Comparison of ENCODE assay signal across 6 cellular contexts in the genomic region with DNA sequence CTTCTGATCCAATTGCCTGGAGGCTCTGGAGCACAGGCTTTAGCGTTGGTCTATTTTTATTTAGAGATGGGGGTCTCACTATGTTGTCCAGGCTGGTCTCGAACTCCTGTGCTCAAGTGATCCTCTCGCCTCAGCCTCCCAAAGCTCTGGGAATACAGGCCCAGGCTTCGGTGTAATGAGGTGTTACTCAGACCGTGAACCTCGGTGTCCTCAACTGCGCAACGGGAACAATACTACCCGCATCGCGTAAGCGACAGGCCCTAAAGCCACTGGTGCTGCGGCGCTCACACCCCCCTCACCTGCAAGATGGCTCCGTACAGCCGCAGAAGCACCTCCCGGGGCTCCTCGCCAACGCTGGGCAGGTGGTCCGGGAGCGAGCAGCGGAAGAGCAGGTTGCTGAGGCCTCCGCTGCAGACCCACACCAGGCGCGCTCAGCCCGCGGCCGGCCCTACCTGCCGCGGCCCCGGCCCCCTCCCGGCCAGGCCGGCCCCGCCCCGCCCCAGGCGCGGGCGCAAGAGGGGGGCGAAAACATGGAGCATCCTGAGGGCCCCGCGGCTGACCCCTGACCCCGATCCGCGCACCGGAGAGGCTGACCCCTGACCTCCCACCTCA. TPM values are rescaled to one million over a fixed set of nuclear protein-coding genes. Genes with fewer than 3 reads are reported as not detected.
A peak's percentile ranks its signal among the peaks of the same experiment; 100 is the strongest.
DNase-seq lines count a peak whose midpoint lies in the region; ATAC-seq and TF ChIP-seq lines count a peak whose summit lies in the region.

No MANE protein-coding gene starts in this region.

- H3K4me3 Mint-ChIP-seq in stimulated activated effector memory CD8-positive, alpha-beta T cell treated with anti-CD3 and anti-CD28 coated beads, Interleukin-12 subunit alpha, Interleukin-12 subunit beta, amount 100 ng/mL, for 72 hours, result peak overlapping the region; percentile 92

- DNase-seq in DMS 273 (lab: John Stamatoyannopoulos, UW; ENCODE audit: unreplicated experiment), result peak; percentile 66
- no peak for DNase-seq in DMS 273 treated with DMSO at 0.1 percent for 48 hours (lab: John Stamatoyannopoulos, UW)
- DNase-seq in SK-N-SH, result no peak
- DNase-seq in fibroblast of peridontal ligament (ENCODE audit: extremely low read depth), result peak; percentile 11
- DNase-seq in stimulated activated effector memory CD8-positive, alpha-beta T cell treated with anti-CD3 and anti-CD28 coated beads, Interleukin-12 subunit alpha, Interleukin-12 subunit beta, amount 100 ng/mL, for 72 hours (ENCODE audit: low spot score in 2 of 2), result no peak
- no peak for DNase-seq in midbrain (lab: John Stamatoyannopoulos, UW)

- peaks cover 0 to 24% of the 10 kb centered on the region in 2 experiments for H3K36me3 ChIP-seq in SK-N-SH (replicated peaks in 1 of 2; ENCODE audit: control insufficient read depth in 1 of 2, insufficient read depth in 2 of 2, low read length in 1 of 2)

- CTCF ChIA-PET in SK-N-SH (lab: Yijun Ruan, JAX), result interaction anchor here (1.0 to 9.0 kb wide), 5 partner anchors 9 to 57 kb away, joined by 3 to 73 read pairs (median 6); a partner anchor contains a TSS

- no peaks in the 10 kb centered on the region for H3K9me3 Mint-ChIP-seq in stimulated activated effector memory CD8-positive, alpha-beta T cell treated with anti-CD3 and anti-CD28 coated beads, Interleukin-12 subunit alpha, Interleukin-12 subunit beta, amount 100 ng/mL, for 72 hours

- H3K4me2 ChIP-seq in SK-N-SH, result peak overlapping the region; percentile 90

- TF ChIP-seq CTCF in SK-N-SH (IDR thresholded peaks at IDR 0.05), result no peak

- no peaks in the 10 kb centered on the region for H3K9me3 ChIP-seq in SK-N-SH

- peaks cover 24% of the 10 kb centered on the region; the same call in 1 of the 2 replicates for H3K79me2 ChIP-seq in SK-N-SH (ENCODE audit: insufficient read depth)

- H4K20me1 ChIP-seq in SK-N-SH (ENCODE audit: insufficient read depth), result no peaks in the 10 kb centered on the region

- POLR2A ChIA-PET in SK-N-SH (lab: Yijun Ruan, JAX), result interaction anchor here (0.5 to 2.3 kb wide), 6 partner anchors 10 to 110 kb away, joined by 3 to 10 read pairs (median 4); a partner anchor contains a TSS

- peaks cover 36% of the 10 kb centered on the region for H3K4me1 Mint-ChIP-seq in stimulated activated effector memory CD8-positive, alpha-beta T cell treated with anti-CD3 and anti-CD28 coated beads, Interleukin-12 subunit alpha, Interleukin-12 subunit beta, amount 100 ng/mL, for 72 hours

- H3K27ac ChIP-seq in SK-N-SH (ENCODE audit: low read depth in 2 of 2, low read length in 1 of 2), result peak overlapping the region; percentile 83 to 96; a peak in 3 of 4 replicates

- H3K4me3 ChIP-seq in SK-N-SH (ENCODE audit: low read depth in 2 of 2, low read length in 1 of 2), result peak overlapping the region; percentile 89 to 94

- H3F3A ChIP-seq in SK-N-SH (replicated peaks; ENCODE audit: insufficient read depth), result no peaks in the 10 kb centered on the region

- peak overlapping the region; percentile 84; the same call in 1 of the 2 replicates for H2AFZ ChIP-seq in SK-N-SH (ENCODE audit: low read depth)

- no peak for TF ChIP-seq EP300 in SK-N-SH (IDR thresholded peaks at IDR 0.05; ENCODE audit: borderline replicate concordance in 1 of 2, low read depth in 1 of 2, low read length in 1 of 2)

- no peak for TF ChIP-seq RAD21 in SK-N-SH (IDR thresholded peaks at IDR 0.05; ENCODE audit: low read length)

- H3K4me1 ChIP-seq in SK-N-SH (ENCODE audit: control insufficient read depth in 1 of 2, insufficient read depth in 2 of 2, low read depth in 1 of 2, low read length in 1 of 2), result peaks cover 0 to 14% of the 10 kb centered on the region in 2 experiments; a peak in 1 of 4 replicates

- no peaks in the 10 kb centered on the region for H3K9me2 ChIP-seq in SK-N-SH

- peak overlapping the region; percentile 96 for H3K27ac Mint-ChIP-seq in stimulated activated effector memory CD8-positive, alpha-beta T cell treated with anti-CD3 and anti-CD28 coated beads, Interleukin-12 subunit alpha, Interleukin-12 subunit beta, amount 100 ng/mL, for 72 hours

- WGBS in SK-N-SH (ENCODE audit: low lambda C conversion rate), result 25% methylated on average over 8 of the region's 45 CpGs

- H3K36me3 Mint-ChIP-seq in stimulated activated effector memory CD8-positive, alpha-beta T cell treated with anti-CD3 and anti-CD28 coated beads, Interleukin-12 subunit alpha, Interleukin-12 subunit beta, amount 100 ng/mL, for 72 hours, result peaks cover 30% of the 10 kb centered on the region

- peak; percentile 1 for ATAC-seq in stimulated activated effector memory CD8-positive, alpha-beta T cell treated with anti-CD3 and anti-CD28 coated beads, Interleukin-12 subunit alpha, Interleukin-12 subunit beta, amount 100 ng/mL, for 72 hours

- H3K27me3 ChIP-seq in SK-N-SH (ENCODE audit: insufficient read depth), result no peaks in the 10 kb centered on the region

- peak overlapping the region; percentile 96 for H3K9ac ChIP-seq in SK-N-SH

TF ChIP-seq in SK-N-SH, 30 proteins besides CTCF, POLR2A, EP300 and RAD21:
- TF ChIP-seq CHD2 (IDR thresholded peaks at IDR 0.05; ENCODE audit: low read length, partially characterized antibody) (peak; percentile 2), FOSL2 (IDR thresholded peaks at IDR 0.05; ENCODE audit: borderline replicate concordance, low read depth) (no peak)
- TF ChIP-seq, protein P1, sequence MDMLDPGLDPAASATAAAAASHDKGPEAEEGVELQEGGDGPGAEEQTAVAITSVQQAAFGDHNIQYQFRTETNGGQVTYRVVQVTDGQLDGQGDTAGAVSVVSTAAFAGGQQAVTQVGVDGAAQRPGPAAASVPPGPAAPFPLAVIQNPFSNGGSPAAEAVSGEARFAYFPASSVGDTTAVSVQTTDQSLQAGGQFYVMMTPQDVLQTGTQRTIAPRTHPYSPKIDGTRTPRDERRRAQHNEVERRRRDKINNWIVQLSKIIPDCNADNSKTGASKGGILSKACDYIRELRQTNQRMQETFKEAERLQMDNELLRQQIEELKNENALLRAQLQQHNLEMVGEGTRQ (IDR thresholded peaks at IDR 0.05; ENCODE audit: borderline replicate concordance, low read depth, low read length), result no peak

RNA-seq across cellular contexts. Expression of a gene that starts 0.6 kb away (rescaled TPM):
- polyA plus RNA-seq in SK-N-SH (2012; rRNA removed), result 39.6 and 57.4 TPM in 2 replicates
- polyA plus RNA-seq in SK-N-SH (2012; cell fraction: cytosol; rRNA removed), result 10.7 and 14.1 TPM in 2 replicates
- 329 and 374 TPM in 2 replicates for polyA plus RNA-seq in SK-N-SH (2012; cell fraction: nucleus; rRNA removed)

RNA-seq across cellular contexts. Expression of a gene that starts 3.8 kb away (rescaled TPM):
- 33.2 and 40.4 TPM in 2 replicates for polyA plus RNA-seq in SK-N-SH (2012; rRNA removed)
- polyA plus RNA-seq in SK-N-SH (2012; cell fraction: cytosol; rRNA removed), result 5.1 and 6.8 TPM in 2 replicates
- 298 and 342 TPM in 2 replicates for polyA plus RNA-seq in SK-N-SH (2012; cell fraction: nucleus; rRNA removed)

RNA-seq across cellular contexts. Expression of a gene that starts 18.5 kb away (rescaled TPM):
- 2.3 and 2.7 TPM in 2 replicates for polyA plus RNA-seq in SK-N-SH (2012; rRNA removed)
- polyA plus RNA-seq in SK-N-SH (2012; cell fraction: cytosol; rRNA removed), result 1.1 and 2.0 TPM in 2 replicates
- 4.6 and 5.0 TPM in 2 replicates for polyA plus RNA-seq in SK-N-SH (2012; cell fraction: nucleus; rRNA removed)

RNA-seq across cellular contexts. Expression of a gene that starts 19.3 kb away (rescaled TPM):
- 2.1 and 3.6 TPM in 2 replicates for polyA plus RNA-seq in SK-N-SH (2012; rRNA removed)
- polyA plus RNA-seq in SK-N-SH (2012; cell fraction: cytosol; rRNA removed), result 4.5 and 6.4 TPM in 2 replicates
- 0.91 and 1.9 TPM in 2 replicates for polyA plus RNA-seq in SK-N-SH (2012; cell fraction: nucleus; rRNA removed)

RNA-seq across cellular contexts. Expression of a gene that starts 36.4 kb away (rescaled TPM):
- 0.03 and 0.07 TPM in 2 replicates for polyA plus RNA-seq in SK-N-SH (2012; rRNA removed)
- 0.01 and 0.03 TPM in 2 replicates for polyA plus RNA-seq in SK-N-SH (2012; cell fraction: cytosol; rRNA removed)
- polyA plus RNA-seq in SK-N-SH (2012; cell fraction: nucleus; rRNA removed), result 0.37 and 0.38 TPM in 2 replicates

Comparison
In these comparisons a context has a peak if more than half of its experiments do, and no peak if none do; other contexts are left out.
1. DNase-seq: peak in DMS 273 (single experiment) and fibroblast of peridontal ligament (single experiment); none in DMS 273 treated with DMSO at 0.1 percent for 48 hours (single experiment), SK-N-SH (single experiment), stimulated activated effector memory CD8-positive, alpha-beta T cell treated with anti-CD3 and anti-CD28 coated beads, Interleukin-12 subunit alpha, Interleukin-12 subunit beta, amount 100 ng/mL, for 72 hours (0 of 2) and midbrain (single experiment).